15 cellular contexts compared by ENCODE assay signal in the genomic region with DNA sequence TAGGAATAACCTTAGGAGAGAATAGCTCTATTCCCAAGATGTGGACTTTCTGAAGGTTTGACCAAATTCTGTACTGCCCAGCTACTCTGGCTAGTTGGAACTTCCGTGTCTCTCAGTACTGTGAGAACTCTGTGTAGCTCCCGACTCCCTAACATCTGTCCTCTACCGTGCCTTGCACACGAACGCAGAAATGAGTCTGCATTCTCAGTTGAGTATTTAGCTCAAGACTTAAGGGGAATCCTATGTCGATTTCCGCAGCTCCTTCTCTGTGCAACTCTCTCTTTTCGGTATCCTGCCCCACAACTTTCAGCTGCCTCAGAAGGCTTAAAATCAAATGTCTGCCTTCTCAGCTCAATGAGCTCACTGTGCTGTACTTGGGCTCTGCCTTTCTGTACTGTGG.
DNase-seq lines count a peak whose midpoint lies in the region; ATAC-seq lines count a peak whose summit lies in the region.
"Had no signal": no experiment of that assay in that cellular context is flagged by ENCODE, and none has a peak within 500 bp of the region (broad histone marks: within the 10 kb centered on the region; RNA-seq: fewer than 3 reads in every experiment).

No MANE protein-coding gene starts in this region.

- H3K27ac Mint-ChIP-seq in dendritic cell treated with granulocyte-macrophage colony-stimulating factor and Interleukin-4, amounts not matched to agents 40 ng/mL and 50 ng/mL, for 4 days = peak overlapping the region; percentile 2
- H3K27ac Mint-ChIP-seq: CD4-positive, alpha-beta memory T cell had no signal

- H3K27me3 Mint-ChIP-seq in dendritic cell treated with granulocyte-macrophage colony-stimulating factor and Interleukin-4, amounts not matched to agents 40 ng/mL and 50 ng/mL, for 4 days = peaks cover 4% of the 10 kb centered on the region

- peaks cover 0 to 36% (median 22%) of the 10 kb centered on the region in 11 experiments; a peak in 20 of 22 replicates for H3K9me3 ChIP-seq in BLaER1 treated with 17β-estradiol and CSF1 and Interleukin-3, amounts not matched to agents 10 nM and 100 nM (replicated peaks in 1 of 11)

- H3K4me2 ChIP-seq in BLaER1 treated with 17β-estradiol and CSF1 and Interleukin-3, amounts not matched to agents 10 nM and 100 nM = peak overlapping the region in 8 of 11 experiments; percentile 8 to 87 (median 38); a peak in 10 of 22 replicates

- peaks cover 9% of the 10 kb centered on the region for H3K9me3 Mint-ChIP-seq in dendritic cell treated with granulocyte-macrophage colony-stimulating factor and Interleukin-4, amounts not matched to agents 40 ng/mL and 50 ng/mL, for 4 days

- no peak for ATAC-seq in HG03469 (IDR thresholded peaks at IDR 0.05; ENCODE audit: unreplicated experiment)

- intact Hi-C loops in dendritic cell treated with granulocyte-macrophage colony-stimulating factor and Interleukin-4, amounts not matched to agents 40 ng/mL and 50 ng/mL, for 4 days (cut with micrococcal nuclease) = no loop called here

- H3K36me3 ChIP-seq in BLaER1 treated with 17β-estradiol and CSF1 and Interleukin-3, amounts not matched to agents 10 nM and 100 nM = no peaks in the 10 kb centered on the region

- peaks cover 50% of the 10 kb centered on the region for H3K4me1 Mint-ChIP-seq in dendritic cell treated with granulocyte-macrophage colony-stimulating factor and Interleukin-4, amounts not matched to agents 40 ng/mL and 50 ng/mL, for 4 days (ENCODE audit: low read depth)

- H3K4me1 ChIP-seq in BLaER1 treated with 17β-estradiol and CSF1 and Interleukin-3, amounts not matched to agents 10 nM and 100 nM = peaks cover 49 to 60% (median 53%) of the 10 kb centered on the region in 10 experiments

- H3K27ac ChIP-seq in BLaER1 treated with 17β-estradiol and CSF1 and Interleukin-3, amounts not matched to agents 10 nM and 100 nM = peak overlapping the region in 8 of 11 experiments; percentile 3 to 95 (median 69); a peak in 13 of 22 replicates
- H3K27ac ChIP-seq: C4-2B, GM23248 had no signal

- H3K27me3 ChIP-seq in BLaER1 treated with 17β-estradiol and CSF1 and Interleukin-3, amounts not matched to agents 10 nM and 100 nM = no peaks in the 10 kb centered on the region

- H4K20me1 ChIP-seq in BLaER1 treated with 17β-estradiol and CSF1 and Interleukin-3, amounts not matched to agents 10 nM and 100 nM = no peaks in the 10 kb centered on the region

- peak; percentile 23 for DNase-seq in activated CD8-positive, alpha-beta memory T cell treated with anti-CD3 and anti-CD28 coated beads, Interleukin-2, amount 50 U/mL, for 48 hours
- DNase-seq in activated CD8-positive, alpha-beta memory T cell treated with anti-CD3 and anti-CD28 coated beads for 24 hours = no peak
- peak; percentile 49 for DNase-seq in mesenteric fat pad (ENCODE audit: low spot score)
- DNase-seq in amygdala (lab: John Stamatoyannopoulos, UW) = no peak
- DNase-seq: ACHN; CD4-positive, alpha-beta memory T cell; DMS153; DMS79 treated with DMSO at 0.1 percent for 48 hours; EL; GM23248; H7 had no signal

- no peak overlapping the region for H3K4me3 Mint-ChIP-seq in dendritic cell treated with granulocyte-macrophage colony-stimulating factor and Interleukin-4, amounts not matched to agents 40 ng/mL and 50 ng/mL, for 4 days
- H3K4me3 Mint-ChIP-seq: CD4-positive, alpha-beta memory T cell had no signal

- no peak overlapping the region for H3K9ac ChIP-seq in BLaER1 treated with 17β-estradiol and CSF1 and Interleukin-3, amounts not matched to agents 10 nM and 100 nM
- H3K9ac ChIP-seq: GM23248 had no signal

- no peaks in the 10 kb centered on the region for H3K36me3 Mint-ChIP-seq in dendritic cell treated with granulocyte-macrophage colony-stimulating factor and Interleukin-4, amounts not matched to agents 40 ng/mL and 50 ng/mL, for 4 days (ENCODE audit: low read depth)
- H3K36me3 Mint-ChIP-seq: CD4-positive, alpha-beta memory T cell had no signal

- H3K4me3 ChIP-seq in BLaER1 treated with 17β-estradiol and CSF1 and Interleukin-3, amounts not matched to agents 10 nM and 100 nM = no peak overlapping the region
- H3K4me3 ChIP-seq: GM23248 had no signal

Comparison
In these comparisons a context has a peak if more than half of its experiments do, and no peak if none do; other contexts are left out.
1. DNase-seq: peak in activated CD8-positive, alpha-beta memory T cell treated with anti-CD3 and anti-CD28 coated beads, Interleukin-2, amount 50 U/mL, for 48 hours (single experiment) and mesenteric fat pad (single experiment); none in activated CD8-positive, alpha-beta memory T cell treated with anti-CD3 and anti-CD28 coated beads for 24 hours (single experiment) and amygdala (0 of 56).